8 cellular contexts compared by ENCODE assay signal in genomic region chr13:50911937-50912624, GRCh38. TPM values are rescaled to one million over a fixed set of nuclear protein-coding genes. Genes with fewer than 3 reads are reported as not detected.
A peak's percentile ranks its signal among the peaks of the same experiment; 100 is the strongest.
DNase-seq lines count a peak whose midpoint lies in the region; ATAC-seq and TF ChIP-seq lines count a peak whose summit lies in the region.

No MANE protein-coding gene starts in this region.

- intact Hi-C loops in colonic mucosa (cut with DNase I), result loop anchor here (5.0 to 10.0 kb wide), 2 partner anchors 107 to 935 kb away; no protein-coding TSS in a partner anchor
- intact Hi-C loops in left lung (cut with DNase I), result loop anchor here in 1 of 2 donors (10.0 kb wide), 1 partner anchor 937 kb away; no protein-coding TSS in a partner anchor

- H3K4me2 ChIP-seq in BLaER1 treated with 17β-estradiol and CSF1 and Interleukin-3, amounts not matched to agents 10 nM and 100 nM, result peak overlapping the region; percentile 86 to 97 (median 92)

- peak; percentile 69 for TF ChIP-seq CTCF in colonic mucosa (IDR thresholded peaks at IDR 0.05)
- peak; percentile 84 to 89 for TF ChIP-seq CTCF in left lung (IDR thresholded peaks at IDR 0.05)

- peak; percentile 67 for DNase-seq in GM19240 (ENCODE audit: insufficient read length, low spot score)
- peak; percentile 69 to 92 for DNase-seq in NCI-H524 (lab: John Stamatoyannopoulos, UW)
- DNase-seq in activated CD4-positive, alpha-beta T cell treated with anti-CD3 and anti-CD28 coated beads for 4 hours, result peak; percentile 88 to 96
- DNase-seq in colonic mucosa, result peak; percentile 96
- peak; percentile 89 to 92 for DNase-seq in left lung
- DNase-seq in stimulated activated CD4-positive, alpha-beta T cell treated with anti-CD3 and anti-CD28 coated beads, Interleukin-4, amount 100 ng/mL, for 48 hours (ENCODE audit: low read depth in 2 of 2), result peak; percentile 86 to 93

- no peaks in the 10 kb centered on the region for H3K27me3 ChIP-seq in BLaER1 treated with 17β-estradiol and CSF1 and Interleukin-3, amounts not matched to agents 10 nM and 100 nM
- H3K27me3 ChIP-seq in colonic mucosa (no peaks in the 10 kb centered on the region), left lung (no peaks in the 10 kb centered on the region)

- H3K9ac ChIP-seq in BLaER1 treated with 17β-estradiol and CSF1 and Interleukin-3, amounts not matched to agents 10 nM and 100 nM, result peak overlapping the region; percentile 94 to 99 (median 98); a peak in 21 of 22 replicates
- H3K9ac ChIP-seq in colonic mucosa (ENCODE audit: low read depth in 2 of 2, low read length in 2 of 2), result no peak overlapping the region

- H3K9me3 ChIP-seq in BLaER1 treated with 17β-estradiol and CSF1 and Interleukin-3, amounts not matched to agents 10 nM and 100 nM (replicated peaks in 1 of 11), result no peaks in the 10 kb centered on the region
- H3K9me3 ChIP-seq in colonic mucosa (no peaks in the 10 kb centered on the region), left lung (no peaks in the 10 kb centered on the region)

- H3K36me3 ChIP-seq in BLaER1 treated with 17β-estradiol and CSF1 and Interleukin-3, amounts not matched to agents 10 nM and 100 nM, result no peaks in the 10 kb centered on the region
- H3K36me3 ChIP-seq in colonic mucosa, result no peaks in the 10 kb centered on the region
- H3K36me3 ChIP-seq in left lung, result no peaks in the 10 kb centered on the region

- peak overlapping the region in 10 of 11 experiments; percentile 95 to 100 (median 98); a peak in 19 of 22 replicates for H3K27ac ChIP-seq in BLaER1 treated with 17β-estradiol and CSF1 and Interleukin-3, amounts not matched to agents 10 nM and 100 nM
- peak overlapping the region; percentile 86 for H3K27ac ChIP-seq in colonic mucosa
- peak overlapping the region in 1 of 2 donors; percentile 94 for H3K27ac ChIP-seq in left lung

- ATAC-seq in HG03442 (IDR thresholded peaks at IDR 0.05; ENCODE audit: unreplicated experiment) (peak; percentile 48), left lung (peak; percentile 69)

- peaks cover 68 to 84% (median 74%) of the 10 kb centered on the region in 10 experiments for H3K4me1 ChIP-seq in BLaER1 treated with 17β-estradiol and CSF1 and Interleukin-3, amounts not matched to agents 10 nM and 100 nM
- H3K4me1 ChIP-seq in colonic mucosa (no peaks in the 10 kb centered on the region), left lung (peaks cover 25 to 79% of the 10 kb centered on the region in 2 donors)

- peaks cover 0 to 6% (median 0%) of the 10 kb centered on the region in 11 experiments; a peak in 2 of 22 replicates for H4K20me1 ChIP-seq in BLaER1 treated with 17β-estradiol and CSF1 and Interleukin-3, amounts not matched to agents 10 nM and 100 nM

- peak overlapping the region; percentile 74 to 88 (median 83); a peak in 17 of 20 replicates for H3K4me3 ChIP-seq in BLaER1 treated with 17β-estradiol and CSF1 and Interleukin-3, amounts not matched to agents 10 nM and 100 nM
- H3K4me3 ChIP-seq in colonic mucosa (no peak overlapping the region), left lung (peak overlapping the region in 1 of 2 donors; percentile 88)

RNA-seq across cellular contexts. Expression of gene RNASEH2B, which starts 2.5 kb away (rescaled TPM):
- 10 to 100 TPM; 22.1 to 30.1 TPM for total RNA-seq in colonic mucosa
- total RNA-seq in left lung, result 10 to 100 TPM; 39.6 to 49.8 TPM

Comparison
In these comparisons a context has a peak if more than half of its experiments do, and no peak if none do; other contexts are left out.
1. H3K9ac ChIP-seq: peak in BLaER1 treated with 17β-estradiol and CSF1 and Interleukin-3, amounts not matched to agents 10 nM and 100 nM (11 of 11); none in colonic mucosa (0 of 2).
2. Peak in every context shown above with its lines, with median percentiles within 50 percentile points of each other: DNase-seq.